In the genomic region with DNA sequence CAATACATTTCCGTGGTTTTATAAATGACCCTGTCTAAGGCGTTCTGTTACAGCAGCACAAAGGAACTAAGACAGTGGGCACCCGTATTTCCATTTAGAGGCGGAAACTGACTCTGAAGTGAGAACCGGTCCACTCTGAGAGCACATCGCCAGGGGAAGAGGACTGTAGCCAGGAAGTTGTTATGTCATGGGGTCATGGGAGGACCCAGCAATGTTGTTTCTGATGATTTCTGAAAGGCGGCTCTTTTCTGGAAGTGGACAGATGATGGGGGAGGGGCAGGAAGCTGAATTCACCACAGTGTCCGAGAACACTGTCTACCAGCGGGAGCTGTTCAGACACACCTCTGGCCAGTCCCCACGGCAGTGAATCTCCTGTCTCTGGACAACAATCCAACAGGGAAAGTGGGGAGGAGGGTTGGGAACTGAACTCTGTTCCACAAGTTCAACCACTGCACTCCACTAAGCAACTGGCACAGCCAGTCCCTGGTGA, we compare ENCODE assay signal across 14 cellular contexts. TPM values are rescaled to one million over a fixed set of nuclear protein-coding genes. Genes with fewer than 3 reads are reported as not detected.
DNase-seq lines count a peak whose midpoint lies in the region; ATAC-seq and TF ChIP-seq lines count a peak whose summit lies in the region.
"Had no signal": no experiment of that assay in that cellular context is flagged by ENCODE, and none has a peak within 500 bp of the region (broad histone marks: within the 10 kb centered on the region; RNA-seq: fewer than 3 reads in every experiment).

No MANE protein-coding gene starts in this region.

- no peaks in the 10 kb centered on the region for H3K36me3 Mint-ChIP-seq in CD4-positive, alpha-beta T cell (ENCODE audit: low read depth)
- H3K36me3 Mint-ChIP-seq in chondrocyte (ENCODE audit: low read depth) (peaks cover 2% of the 10 kb centered on the region), mesothelial cell of epicardium (peaks cover 4% of the 10 kb centered on the region), Caco-2 (ENCODE audit: insufficient read depth, unreplicated experiment) (no peaks in the 10 kb centered on the region)
- H3K36me3 Mint-ChIP-seq in activated CD8-positive, alpha-beta T cell treated with anti-CD3 and anti-CD28 coated beads, Interleukin-2, amount 10 ng/mL, durations not matched to agents 7 days and 5 days (ENCODE audit: low read depth) = no peaks in the 10 kb centered on the region

- H3K27me3 ChIP-seq in CD4-positive, alpha-beta T cell (ENCODE audit: control insufficient read depth, insufficient read depth, low read length) = peaks cover 7% of the 10 kb centered on the region
- no peaks in the 10 kb centered on the region for H3K27me3 ChIP-seq in liver (ENCODE audit: control insufficient read depth in 4 of 4, insufficient read depth in 4 of 4, low read length in 3 of 4)
- H3K27me3 ChIP-seq in sigmoid colon = no peaks in the 10 kb centered on the region
- no peaks in the 10 kb centered on the region for H3K27me3 ChIP-seq in testis
- H3K27me3 ChIP-seq in Caco-2 (replicated peaks; ENCODE audit: control insufficient read depth, insufficient read depth, low read length) = no peaks in the 10 kb centered on the region

- no peak for TF ChIP-seq CTCF in CD4-positive, alpha-beta T cell (IDR thresholded peaks at IDR 0.05)
- TF ChIP-seq CTCF in chondrocyte (IDR thresholded peaks at IDR 0.05) (no peak), liver (IDR thresholded peaks at IDR 0.05; ENCODE audit: low read depth, low read length, missing input control) (no peak), sigmoid colon (IDR thresholded peaks at IDR 0.05) (no peak), testis (IDR thresholded peaks at IDR 0.05) (no peak), mesothelial cell of epicardium (IDR thresholded peaks at IDR 0.05; ENCODE audit: unreplicated experiment) (no peak), Caco-2 (IDR thresholded peaks at IDR 0.05; ENCODE audit: insufficient read depth in 1 of 2, low read depth in 1 of 2, low read length in 1 of 2, severe bottlenecking in 1 of 2, unreplicated experiment in 1 of 2) (no peak)

- ATAC-seq in CD4-positive, alpha-beta T cell (ENCODE audit: poor library complexity) = no peak
- no peak for ATAC-seq in activated CD8-positive, alpha-beta T cell treated with anti-CD3 and anti-CD28 coated beads, Interleukin-2, amount 10 ng/mL, durations not matched to agents 7 days and 5 days

- BruUV-seq in Caco-2 (replicated peaks; lab: Mats Ljungman, UMichigan) = no TSS peak

- peaks cover 13% of the 10 kb centered on the region for H3K27me3 Mint-ChIP-seq in CD4-positive, alpha-beta T cell
- H3K27me3 Mint-ChIP-seq in chondrocyte (ENCODE audit: low read depth) (no peaks in the 10 kb centered on the region), mesothelial cell of epicardium (ENCODE audit: low read depth) (peaks cover 6% of the 10 kb centered on the region), Caco-2 (ENCODE audit: insufficient read depth, unreplicated experiment) (no peaks in the 10 kb centered on the region)
- peaks cover 57% of the 10 kb centered on the region for H3K27me3 Mint-ChIP-seq in activated CD8-positive, alpha-beta T cell treated with anti-CD3 and anti-CD28 coated beads, Interleukin-2, amount 10 ng/mL, durations not matched to agents 7 days and 5 days (ENCODE audit: low read depth)

- TF ChIP-seq POLR2A in sigmoid colon (IDR thresholded peaks at IDR 0.05) (no peak), testis (IDR thresholded peaks at IDR 0.05) (no peak)

- H3K9me3 ChIP-seq in CD4-positive, alpha-beta T cell (ENCODE audit: control insufficient read depth, low read length) = no peaks in the 10 kb centered on the region
- H3K9me3 ChIP-seq in liver (ENCODE audit: control insufficient read depth in 4 of 4, low read length in 3 of 4) (no peaks in the 10 kb centered on the region), sigmoid colon (no peaks in the 10 kb centered on the region), testis (no peaks in the 10 kb centered on the region), Caco-2 (no peaks in the 10 kb centered on the region)

- H3K36me3 ChIP-seq in liver (ENCODE audit: control insufficient read depth in 4 of 4, insufficient read depth in 3 of 4, low read depth in 1 of 4, low read length in 3 of 4) (no peaks in the 10 kb centered on the region), sigmoid colon (no peaks in the 10 kb centered on the region), testis (ENCODE audit: low read depth, missing control alignments) (no peaks in the 10 kb centered on the region), Caco-2 (ENCODE audit: control insufficient read depth, insufficient read depth, low read length) (no peaks in the 10 kb centered on the region)

- CTCF ChIA-PET in CD4-positive, alpha-beta T cell (lab: Charles Lee) = no interaction called here
- CTCF ChIA-PET in activated CD8-positive, alpha-beta T cell treated with anti-CD3 and anti-CD28 coated beads, Interleukin-2, amount 10 ng/mL, durations not matched to agents 7 days and 5 days (lab: Charles Lee) = interaction anchor here (1.0 kb wide), 1 partner anchor 54 kb away, joined by 4 read pairs; no protein-coding TSS in a partner anchor
- CTCF ChIA-PET in Caco-2 (lab: Charles Lee) = no interaction called here

- POLR2A ChIA-PET in CD4-positive, alpha-beta T cell (lab: Charles Lee) = no interaction called here
- POLR2A ChIA-PET in activated CD8-positive, alpha-beta T cell treated with anti-CD3 and anti-CD28 coated beads, Interleukin-2, amount 10 ng/mL, durations not matched to agents 7 days and 5 days (lab: Charles Lee) = no interaction called here
- POLR2A ChIA-PET in Caco-2 (lab: Charles Lee) = no interaction called here

- H3K9ac ChIP-seq in liver (ENCODE audit: low read depth in 1 of 2, low read length in 2 of 2) = no peak overlapping the region

- H3K9me3 Mint-ChIP-seq in CD4-positive, alpha-beta T cell = no peaks in the 10 kb centered on the region
- H3K9me3 Mint-ChIP-seq in chondrocyte (ENCODE audit: low read depth) = no peaks in the 10 kb centered on the region
- no peaks in the 10 kb centered on the region for H3K9me3 Mint-ChIP-seq in activated CD8-positive, alpha-beta T cell treated with anti-CD3 and anti-CD28 coated beads, Interleukin-2, amount 10 ng/mL, durations not matched to agents 7 days and 5 days (ENCODE audit: insufficient read depth)
- no peaks in the 10 kb centered on the region for H3K9me3 Mint-ChIP-seq in mesothelial cell of epicardium
- no peaks in the 10 kb centered on the region for H3K9me3 Mint-ChIP-seq in Caco-2 (ENCODE audit: unreplicated experiment)

- peaks cover 37% of the 10 kb centered on the region for H3K4me1 Mint-ChIP-seq in CD4-positive, alpha-beta T cell (ENCODE audit: low read depth)
- peaks cover 26% of the 10 kb centered on the region for H3K4me1 Mint-ChIP-seq in chondrocyte (ENCODE audit: low read depth)
- peaks cover 8% of the 10 kb centered on the region for H3K4me1 Mint-ChIP-seq in activated CD8-positive, alpha-beta T cell treated with anti-CD3 and anti-CD28 coated beads, Interleukin-2, amount 10 ng/mL, durations not matched to agents 7 days and 5 days (ENCODE audit: low read depth)
- H3K4me1 Mint-ChIP-seq in mesothelial cell of epicardium = peaks cover 10% of the 10 kb centered on the region
- H3K4me1 Mint-ChIP-seq in Caco-2 (ENCODE audit: low read depth, unreplicated experiment) = no peaks in the 10 kb centered on the region

- 71% methylated on average over 10 of the region's 10 CpGs for WGBS in liver
- 76 to 89% methylated on average over 10 of the region's 10 CpGs for WGBS in sigmoid colon, 2 donors
- 83 to 92% methylated on average over 10 of the region's 10 CpGs for WGBS in testis, 2 donors

- TF ChIP-seq EP300 in sigmoid colon (IDR thresholded peaks at IDR 0.05) = no peak

- peak overlapping the region; percentile 93 for H3K4me3 Mint-ChIP-seq in CD4-positive, alpha-beta T cell
- H3K4me3 Mint-ChIP-seq in chondrocyte (ENCODE audit: unreplicated experiment) = no peak overlapping the region
- no peak overlapping the region for H3K4me3 Mint-ChIP-seq in activated CD8-positive, alpha-beta T cell treated with anti-CD3 and anti-CD28 coated beads, Interleukin-2, amount 10 ng/mL, durations not matched to agents 7 days and 5 days
- H3K4me3 Mint-ChIP-seq in mesothelial cell of epicardium = no peak overlapping the region
- no peak overlapping the region for H3K4me3 Mint-ChIP-seq in Caco-2 (ENCODE audit: unreplicated experiment)

- no peak for DNase-seq in CD4-positive, alpha-beta T cell
- DNase-seq in chondrocyte (ENCODE audit: low spot score) (no peak), sigmoid colon (peak; percentile 75), testis (no peak), mesothelial cell of epicardium (ENCODE audit: low spot score in 2 of 2, unreplicated experiment in 2 of 2) (no peak), Caco-2 (no peak)
- no peak for DNase-seq in activated CD8-positive, alpha-beta T cell treated with anti-CD3 and anti-CD28 coated beads, Interleukin-2, amount 10 ng/mL, durations not matched to agents 7 days and 5 days
- DNase-seq: amygdala, NCI-H1105, NCI-H446 had no signal

- peaks cover 0 to 8% (median 6%) of the 10 kb centered on the region in 4 donors for H3K4me1 ChIP-seq in liver (ENCODE audit: control insufficient read depth in 4 of 4, insufficient read depth in 4 of 4, low read length in 3 of 4)
- H3K4me1 ChIP-seq in sigmoid colon = peaks cover 0 to 31% (median 19%) of the 10 kb centered on the region in 4 donors
- H3K4me1 ChIP-seq in testis = peaks cover 5% of the 10 kb centered on the region
- H3K4me1 ChIP-seq in Caco-2 = no peaks in the 10 kb centered on the region; the same call in 1 of the 2 replicates

- H3K27ac ChIP-seq in CD4-positive, alpha-beta T cell (ENCODE audit: low read depth, low read length) = no peak overlapping the region
- peak overlapping the region in 1 of 2 donors; percentile 47 for H3K27ac ChIP-seq in liver (ENCODE audit: low read depth in 1 of 2, low read length in 2 of 2)
- peak overlapping the region in 3 of 4 donors; percentile 75 to 87 (median 80) for H3K27ac ChIP-seq in sigmoid colon
- no peak overlapping the region for H3K27ac ChIP-seq in testis

- TF ChIP-seq RAD21 in liver (IDR thresholded peaks at IDR 0.05) = peak in 1 of 2 donors; percentile 5

- H3K4me3 ChIP-seq in liver (ENCODE audit: low read depth in 1 of 3, low read length in 3 of 3) (no peak overlapping the region), sigmoid colon (no peak overlapping the region), testis (no peak overlapping the region), Caco-2 (ENCODE audit: low read depth, low read length) (no peak overlapping the region)
- H3K4me3 ChIP-seq: GM12878 had no signal

- peak overlapping the region; percentile 19 for H3K27ac Mint-ChIP-seq in CD4-positive, alpha-beta T cell
- H3K27ac Mint-ChIP-seq in chondrocyte (ENCODE audit: unreplicated experiment) (peak overlapping the region; percentile 29), mesothelial cell of epicardium (no peak overlapping the region), Caco-2 (ENCODE audit: unreplicated experiment) (no peak overlapping the region)
- no peak overlapping the region for H3K27ac Mint-ChIP-seq in activated CD8-positive, alpha-beta T cell treated with anti-CD3 and anti-CD28 coated beads, Interleukin-2, amount 10 ng/mL, durations not matched to agents 7 days and 5 days

- intact Hi-C loops in CD4-positive, alpha-beta T cell (cut with DNase I, micrococcal nuclease) = loop anchor here in 1 of 2 experiments (5.0 kb wide), 1 partner anchor 37 kb away; no protein-coding TSS in a partner anchor
- intact Hi-C loops in sigmoid colon (cut with DNase I) (no loop called here), testis (cut with DNase I; ENCODE audit: low total_unique reads) (no loop called here), Caco-2 (cut with micrococcal nuclease; ENCODE audit: unreplicated experiment) (no loop called here)

RNA-seq across cellular contexts. Expression of a gene that starts 2.1 kb away (rescaled TPM):
- 100 to 1,000 TPM; 157 to 161 TPM for total RNA-seq in CD4-positive, alpha-beta T cell
- total RNA-seq in chondrocyte (84.7 to 97.5 TPM (median 91.5 TPM) in 3 replicates), liver (10 to 100 TPM; 13.3 to 56.1 TPM), sigmoid colon (100 to 1,000 TPM; 112 to 185 (median 136) TPM), testis (10 to 100 TPM; 25.5 to 33.5 TPM), mesothelial cell of epicardium (43.6 to 47.5 TPM (median 47.2 TPM) in 3 replicates), Caco-2 (2022) (37.1 and 40.8 TPM in 2 replicates)
- polyA plus RNA-seq in liver (10 to 100 TPM; 26.6 to 51.6 TPM), sigmoid colon (10 to 100 TPM; 42.0 to 73.8 (median 63.3) TPM), testis (ENCODE audit: insufficient read depth, low read depth, low replicate concordance) (17.4 TPM)
- 100 to 1,000 TPM; 189 to 207 TPM for total RNA-seq in activated CD8-positive, alpha-beta T cell treated with anti-CD3 and anti-CD28 coated beads, Interleukin-2, amount 10 ng/mL, durations not matched to agents 7 days and 5 days

RNA-seq across cellular contexts. Expression of a gene that starts 34.7 kb away (rescaled TPM):
- total RNA-seq in CD4-positive, alpha-beta T cell = not detected
- total RNA-seq in chondrocyte (0.25 to 0.95 TPM (median 0.68 TPM) in 3 replicates), liver (10 to 100 TPM; 17.8 to 96.5 TPM), sigmoid colon (1 to 10 TPM in 1 of 4 donors, under 1 TPM in 3; 0.33 to 2.8 (median 0.45) TPM), testis (1 to 10 TPM; 3.2 TPM), mesothelial cell of epicardium (10.6 to 12.7 TPM (median 11.0 TPM) in 3 replicates), Caco-2 (2022) (60.9 and 61.5 TPM in 2 replicates)
- polyA plus RNA-seq in liver (10 to 100 TPM; 69.6 to 80.2 TPM), sigmoid colon (10 to 100 TPM; 34.4 to 48.8 (median 38.4) TPM), testis (ENCODE audit: insufficient read depth, low read depth, low replicate concordance) (6.3 TPM)
- under 1 TPM; 0.16 to 0.61 TPM for total RNA-seq in activated CD8-positive, alpha-beta T cell treated with anti-CD3 and anti-CD28 coated beads, Interleukin-2, amount 10 ng/mL, durations not matched to agents 7 days and 5 days
- total RNA-seq: OCI-LY7 had no signal

RNA-seq across cellular contexts. Expression of a gene that starts 58.9 kb away (rescaled TPM):
- not detected for total RNA-seq in CD4-positive, alpha-beta T cell
- not detected in 3 replicates for total RNA-seq in chondrocyte
- total RNA-seq in liver = not detected
- polyA plus RNA-seq in liver = not detected
- not detected for total RNA-seq in sigmoid colon
- polyA plus RNA-seq in sigmoid colon = not detected
- total RNA-seq in activated CD8-positive, alpha-beta T cell treated with anti-CD3 and anti-CD28 coated beads, Interleukin-2, amount 10 ng/mL, durations not matched to agents 7 days and 5 days = not detected
- not detected for total RNA-seq in testis
- not detected for polyA plus RNA-seq in testis (ENCODE audit: insufficient read depth, low read depth, low replicate concordance)
- not detected in 3 replicates for total RNA-seq in mesothelial cell of epicardium
- not detected in 2 replicates for total RNA-seq in Caco-2 (2022)
- total RNA-seq: GM12878, OCI-LY7 had no signal
- polyA plus RNA-seq: GM12878, thymus had no signal

Comparison
In these comparisons a context has a peak if more than half of its experiments do, and no peak if none do; other contexts are left out.
1. H3K27ac ChIP-seq: peak in sigmoid colon (3 of 4); none in CD4-positive, alpha-beta T cell (single experiment) and testis (0 of 2).
2. H3K27ac Mint-ChIP-seq: peak in CD4-positive, alpha-beta T cell (single experiment) and chondrocyte (single experiment); none in activated CD8-positive, alpha-beta T cell treated with anti-CD3 and anti-CD28 coated beads, Interleukin-2, amount 10 ng/mL, durations not matched to agents 7 days and 5 days (single experiment), mesothelial cell of epicardium (single experiment) and Caco-2 (single experiment).